In the genomic region with DNA sequence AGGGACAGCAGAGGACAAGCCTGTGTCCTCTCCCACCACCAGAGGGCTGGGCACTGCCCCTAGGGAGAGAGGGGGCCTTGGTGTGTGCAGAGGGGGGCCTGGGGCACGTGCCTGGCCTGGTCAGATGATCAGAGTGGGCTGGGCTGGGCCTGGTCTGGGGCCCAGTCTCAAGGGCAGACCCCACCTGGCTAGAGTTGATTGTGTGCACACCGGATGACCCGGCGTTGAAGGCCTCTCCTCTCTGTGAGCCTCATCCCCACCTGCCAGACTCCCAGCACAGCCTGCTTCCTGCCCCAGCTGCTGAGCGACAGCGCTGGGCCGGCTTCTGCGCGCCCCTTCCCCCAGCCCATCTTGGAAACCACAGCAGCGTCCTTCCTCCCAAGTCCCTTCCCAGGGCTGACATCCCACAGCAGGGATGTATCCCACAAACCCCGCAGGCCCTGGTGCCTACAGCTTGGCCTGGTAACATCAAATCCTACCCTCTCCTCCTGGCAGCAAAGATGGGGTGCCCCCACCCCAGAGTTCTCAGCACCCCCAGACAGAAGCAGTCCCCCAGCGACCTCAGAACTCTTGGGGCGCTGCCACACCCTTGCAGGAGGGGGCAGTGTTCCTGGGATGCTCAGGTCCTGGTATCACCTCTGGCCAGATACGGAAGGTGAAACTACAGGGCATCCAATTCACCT, we compare ENCODE assay signal across 10 cellular contexts. TPM values are rescaled to one million over a fixed set of nuclear protein-coding genes. Genes with fewer than 3 reads are reported as not detected.
A peak's percentile ranks its signal among the peaks of the same experiment; 100 is the strongest.
DNase-seq lines count a peak whose midpoint lies in the region; ATAC-seq, FAIRE-seq and TF ChIP-seq lines count a peak whose summit lies in the region.
"Had no signal": no experiment of that assay in that cellular context is flagged by ENCODE, and none has a peak within 500 bp of the region (broad histone marks: within the 10 kb centered on the region; RNA-seq: fewer than 3 reads in every experiment).

No MANE protein-coding gene starts in this region.

- H3K27ac Mint-ChIP-seq in brain (peak overlapping the region; percentile 66 to 92 (median 76)), naive B cell (peak overlapping the region in 5 of 6 donors; percentile 16 to 92 (median 75))

- peaks cover 4% of the 10 kb centered on the region for H3K36me3 Mint-ChIP-seq in brain
- H3K36me3 Mint-ChIP-seq in naive B cell: no peaks in the 10 kb centered on the region

- H3K27me3 Mint-ChIP-seq in brain: no peaks in the 10 kb centered on the region
- H3K27me3 Mint-ChIP-seq in naive B cell: no peaks in the 10 kb centered on the region

- ATAC-seq in naive B cell (ENCODE audit: low read depth in 2 of 2) (no peak), HG03045 (IDR thresholded peaks at IDR 0.05; ENCODE audit: unreplicated experiment) (no peak), HG03342 (IDR thresholded peaks at IDR 0.05; ENCODE audit: unreplicated experiment) (no peak)

- H3K4me3 Mint-ChIP-seq in brain: no peak overlapping the region
- H3K4me3 Mint-ChIP-seq in naive B cell: peak overlapping the region; percentile 61 to 90 (median 79)

- peak; percentile 62 for DNase-seq in A172 (ENCODE audit: low spot score)
- DNase-seq in GM19239 (ENCODE audit: insufficient read length, low spot score): no peak
- no peak for DNase-seq in naive B cell
- no peak for DNase-seq in NCI-H1092 (lab: John Stamatoyannopoulos, UW)
- DNase-seq in NCI-H2227 (lab: John Stamatoyannopoulos, UW; ENCODE audit: unreplicated experiment): no peak
- DNase-seq: activated gamma-delta T cell, DMS153 had no signal

- H3K9me3 Mint-ChIP-seq in brain: no peaks in the 10 kb centered on the region
- H3K9me3 Mint-ChIP-seq in naive B cell: no peaks in the 10 kb centered on the region

- peak; percentile 54 for FAIRE-seq in GM19239 (lab: Jason Lieb, UNC)

- peak in 1 of 2 experiments; percentile 5 for TF ChIP-seq CTCF in brain (conservative IDR thresholded peaks at IDR 0.05)

- H3K4me1 Mint-ChIP-seq in brain (peaks cover 53% of the 10 kb centered on the region), naive B cell (peaks cover 49 to 88% (median 70%) of the 10 kb centered on the region in 3 donors)

RNA-seq across cellular contexts. Expression of a gene that starts 11.1 kb away (rescaled TPM):
- total RNA-seq in A172 (2014; rRNA removed; shearing (Covaris generic)): 69.7 and 99.8 TPM in 2 replicates
- polyA plus RNA-seq in brain (ENCODE audit: insufficient read depth, low read depth, low replicate concordance) (41.9 TPM), naive B cell (ENCODE audit: low read depth in 6 of 6) (10 to 100 TPM; 54.7 to 76.0 (median 67.9) TPM)

RNA-seq across cellular contexts. Expression of a gene that starts 12.4 kb away (rescaled TPM):
- 288 and 342 TPM in 2 replicates for total RNA-seq in A172 (2014; rRNA removed; shearing (Covaris generic))
- polyA plus RNA-seq in brain (ENCODE audit: insufficient read depth, low read depth, low replicate concordance) (643 TPM), naive B cell (ENCODE audit: low read depth in 6 of 6) (100 to 1,000 TPM; 110 to 279 (median 240) TPM)

RNA-seq across cellular contexts. Expression of a gene that starts 54.8 kb away (rescaled TPM):
- total RNA-seq in A172 (2014; rRNA removed; shearing (Covaris generic)): not detected in 2 replicates
- 0.76 TPM for polyA plus RNA-seq in brain (ENCODE audit: insufficient read depth, low read depth, low replicate concordance)
- not detected for polyA plus RNA-seq in naive B cell (ENCODE audit: low read depth in 6 of 6)

RNA-seq across cellular contexts. Expression of a gene that starts 55.3 kb away (rescaled TPM):
- 1.9 and 3.5 TPM in 2 replicates for total RNA-seq in A172 (2014; rRNA removed; shearing (Covaris generic))
- polyA plus RNA-seq in brain (ENCODE audit: insufficient read depth, low read depth, low replicate concordance) (13.4 TPM), naive B cell (ENCODE audit: low read depth in 6 of 6) (10 to 100 TPM in 3 of 6 donors, 1 to 10 TPM in 3; 9.3 to 22.6 (median 10.3) TPM)

Comparison
In these comparisons a context has a peak if more than half of its experiments do, and no peak if none do; other contexts are left out.
1. H3K4me3 Mint-ChIP-seq: peak in naive B cell (8 of 8); none in brain (0 of 5).